In genomic region chr19:33895366-33895765, GRCh38 we compare ENCODE assay signal across 11 cellular contexts.
"Had no signal": no experiment of that assay in that cellular context is flagged by ENCODE, and none has a peak within 500 bp of the region (broad histone marks: within the 10 kb centered on the region; RNA-seq: fewer than 3 reads in every experiment).

No MANE protein-coding gene starts in this region.

- H3K4me1 ChIP-seq: HAP-1 had no signal

- H3K4me2 ChIP-seq: GM23338 had no signal

- H3K27ac ChIP-seq: GM23248 had no signal

- H3K4me3 ChIP-seq: GM23248, GM23338, HAP-1 had no signal

- DNase-seq: GM23248, GOT3, H7, H9, HCEC 1CT, HFFc6 had no signal

- H3K9ac ChIP-seq: GM23248 had no signal

- H3K4me1 Mint-ChIP-seq: GM23338, H9 had no signal

- H3K27ac Mint-ChIP-seq: GM23338, H9, HFFc6 had no signal

- H2AFZ ChIP-seq: GM23248, GM23338 had no signal

- H3K4me3 Mint-ChIP-seq: GM23338, H9, HFFc6 had no signal

- FAIRE-seq: H1, H54 had no signal

- ATAC-seq: GM23338, HCT116 had no signal

- H3K36me3 ChIP-seq: HAP-1 had no signal
